8 cellular contexts compared by ENCODE assay signal in the genomic region with DNA sequence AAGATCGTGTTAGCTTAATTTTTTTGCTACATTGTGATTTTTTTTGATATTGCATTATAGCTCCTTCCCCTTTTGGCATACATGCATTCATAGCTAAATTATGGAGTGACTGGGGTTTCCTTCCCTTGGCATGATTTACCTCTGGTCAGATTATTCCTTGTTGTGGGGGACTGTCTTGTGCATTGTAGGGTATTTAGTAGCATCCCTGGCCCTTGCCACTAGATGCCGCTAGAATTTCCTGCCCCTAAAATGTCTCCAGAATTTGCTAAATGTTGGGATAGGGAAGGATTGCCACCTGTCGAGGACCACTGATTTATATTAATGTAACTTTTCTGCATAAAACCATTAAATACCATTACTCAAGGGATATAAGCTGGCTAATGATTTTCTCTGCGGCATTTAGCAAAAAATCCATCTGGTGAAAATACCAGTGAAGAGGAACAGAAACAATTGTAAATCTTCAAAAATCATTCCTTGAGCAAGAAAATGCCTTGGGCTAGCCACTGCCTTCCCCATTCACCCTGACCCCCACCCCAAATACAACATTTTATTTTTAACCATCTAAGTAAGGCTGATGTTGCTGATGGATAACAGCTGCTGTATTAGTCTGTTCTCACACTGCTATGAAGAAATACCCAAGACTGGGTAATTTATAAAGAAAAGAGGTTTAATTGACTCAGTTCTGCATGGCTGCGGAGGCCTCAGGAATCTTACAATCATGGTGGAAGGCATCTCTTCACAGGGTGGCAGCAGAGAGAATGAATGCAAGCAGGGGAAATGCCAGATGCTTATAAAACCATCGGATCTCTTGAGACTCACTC.
A peak's percentile ranks its signal among the peaks of the same experiment; 100 is the strongest.
DNase-seq lines count a peak whose midpoint lies in the region; ATAC-seq and TF ChIP-seq lines count a peak whose summit lies in the region.

No MANE protein-coding gene starts in this region.

- no peaks in the 10 kb centered on the region for H3K27me3 ChIP-seq in hepatocyte
- H3K27me3 ChIP-seq in aorta (ENCODE audit: control insufficient read depth in 1 of 2, insufficient read depth in 2 of 2, low read length in 1 of 2), result no peaks in the 10 kb centered on the region

- H3K4me2 ChIP-seq in hepatocyte, result no peak overlapping the region

- peak; percentile 53 for TF ChIP-seq CTCF in HEK293 (tag by site-specific recombination; IDR thresholded peaks at IDR 0.05)
- peak; percentile 54 for TF ChIP-seq CTCF in hepatocyte (IDR thresholded peaks at IDR 0.05; ENCODE audit: poor library complexity)

- H3K4me1 ChIP-seq in HEK293 (ENCODE audit: control insufficient read depth, insufficient read depth, low read length) (peaks cover 7% of the 10 kb centered on the region), hepatocyte (ENCODE audit: insufficient read depth) (peaks cover 10% of the 10 kb centered on the region), aorta (ENCODE audit: control insufficient read depth in 1 of 2, insufficient read depth in 2 of 2, low read length in 2 of 2) (peaks cover 0 to 4% of the 10 kb centered on the region in 2 donors)

- H3K9me3 ChIP-seq in HEK293 (ENCODE audit: control insufficient read depth, insufficient read depth, low read depth, low read length) (no peaks in the 10 kb centered on the region), hepatocyte (ENCODE audit: low read depth) (no peaks in the 10 kb centered on the region), aorta (ENCODE audit: control insufficient read depth, low read length) (no peaks in the 10 kb centered on the region)

- H3K79me2 ChIP-seq in hepatocyte, result no peaks in the 10 kb centered on the region

- DNase-seq in AG08396 (ENCODE audit: low spot score) (peak; percentile 34), SW480 (ENCODE audit: low spot score) (peak; percentile 29), hepatocyte (ENCODE audit: low spot score) (peak; percentile 27), aorta (no peak), NCI-H2081 treated with DMSO at 0.1 percent for 48 hours (lab: John Stamatoyannopoulos, UW) (no peak)

- no peaks in the 10 kb centered on the region for H3K36me3 ChIP-seq in HEK293 (ENCODE audit: control insufficient read depth in 2 of 2, insufficient read depth in 1 of 2, low read length in 2 of 2)
- H3K36me3 ChIP-seq in hepatocyte (replicated peaks; ENCODE audit: insufficient read depth, low read depth), result no peaks in the 10 kb centered on the region
- no peaks in the 10 kb centered on the region for H3K36me3 ChIP-seq in aorta (ENCODE audit: control insufficient read depth in 1 of 2, insufficient read depth in 2 of 2, low read length in 1 of 2)

- no peak overlapping the region for H3K4me3 ChIP-seq in HEK293 (ENCODE audit: low read depth, low read length)
- H3K4me3 ChIP-seq in hepatocyte, result no peak overlapping the region
- H3K4me3 ChIP-seq in aorta (ENCODE audit: low read length in 2 of 2), result no peak overlapping the region

- no peaks in the 10 kb centered on the region for H4K20me1 ChIP-seq in hepatocyte (ENCODE audit: insufficient read depth, poor library complexity, severe bottlenecking)

- CTCF ChIA-PET in HEK293 (lab: Yijun Ruan, JAX), result interaction anchor here (0.6 to 4.0 kb wide), 31 partner anchors 9 to 1111 kb away, joined by 3 to 25 read pairs (median 4); partner anchors contain the start of gene KCNJ16

- 69% methylated on average over 6 of the region's 6 CpGs for WGBS in hepatocyte (ENCODE audit: low lambda C conversion rate, missing lambda C conversion rate)
- 49 to 54% methylated on average over 6 of the region's 6 CpGs for WGBS in aorta, 2 donors

- no peak overlapping the region for H2AFZ ChIP-seq in hepatocyte

- intact Hi-C loops in aorta (cut with DNase I), result no loop called here

- H3K9me2 ChIP-seq in hepatocyte (replicated peaks; ENCODE audit: insufficient read depth), result no peaks in the 10 kb centered on the region

- no peak overlapping the region for H3K27ac ChIP-seq in HEK293 (ENCODE audit: extremely low read depth, low read depth, low read length)
- peak overlapping the region; percentile 67 for H3K27ac ChIP-seq in hepatocyte
- H3K27ac ChIP-seq in aorta (ENCODE audit: low read depth in 1 of 2, low read length in 2 of 2), result peak overlapping the region in 1 of 2 donors; percentile 25

- ATAC-seq in aorta (ENCODE audit: low FRiP score) (peak; percentile 29), GM21737 (IDR thresholded peaks at IDR 0.05; ENCODE audit: unreplicated experiment) (no peak), HG03280 (IDR thresholded peaks at IDR 0.05; ENCODE audit: unreplicated experiment) (no peak)

- POLR2A ChIA-PET in HEK293 (lab: Yijun Ruan, JAX), result no interaction called here

TF ChIP-seq in HEK293, 187 proteins besides CTCF, POLR2A, EP300 and RAD21:
- no peak for TF ChIP-seq ZNF112 (tag by site-specific recombination; IDR thresholded peaks at IDR 0.05)
- TF ChIP-seq FEZF1 (tag by site-specific recombination; IDR thresholded peaks at IDR 0.05), result no peak
- TF ChIP-seq IKZF3 (tag by site-specific recombination; IDR thresholded peaks at IDR 0.05), result 0 out of 2 replicates have a peak, but pooled peaks have one; percentile 28
- TF ChIP-seq ZNF654 (tag by site-specific recombination; IDR thresholded peaks at IDR 0.05; ENCODE audit: low read depth), result peak; percentile 47

Comparison
In these comparisons a context has a peak if more than half of its experiments do, and no peak if none do; other contexts are left out.
1. DNase-seq: peak in AG08396 (single experiment), SW480 (single experiment) and hepatocyte (single experiment); none in aorta (0 of 2) and NCI-H2081 treated with DMSO at 0.1 percent for 48 hours (single experiment).